Comparison of ENCODE assay signal across 8 cellular contexts in genomic region chr5:138573949-138574670, GRCh38. TPM values are rescaled to one million over a fixed set of nuclear protein-coding genes. Genes with fewer than 3 reads are reported as not detected.
DNase-seq lines count a peak whose midpoint lies in the region; ATAC-seq and TF ChIP-seq lines count a peak whose summit lies in the region.

No MANE protein-coding gene starts in this region.

- H4K20me1 ChIP-seq in OCI-LY3 (ENCODE audit: insufficient read depth, low read length) = no peaks in the 10 kb centered on the region

- H2AFZ ChIP-seq in OCI-LY3 (ENCODE audit: low read depth, low read length) = no peak overlapping the region

- peak overlapping the region; percentile 86 for H3K9ac ChIP-seq in OCI-LY3 (ENCODE audit: low read length)
- H3K9ac ChIP-seq in endodermal cell (ENCODE audit: extremely low read depth, low read length, poor library complexity, severe bottlenecking) = peak overlapping the region; percentile 99

- peaks cover 55% of the 10 kb centered on the region for H3K79me2 ChIP-seq in OCI-LY3 (ENCODE audit: low read length)

- H3K4me1 ChIP-seq in CD8-positive, alpha-beta T cell (ENCODE audit: insufficient read depth, low read length) = peaks cover 28% of the 10 kb centered on the region
- H3K4me1 ChIP-seq in OCI-LY3 (ENCODE audit: low read length) (peaks cover 27% of the 10 kb centered on the region), endodermal cell (ENCODE audit: control insufficient read depth, insufficient read depth, low read length) (no peaks in the 10 kb centered on the region), neutrophil (ENCODE audit: control insufficient read depth in 1 of 2, insufficient read depth in 1 of 2, low read depth in 1 of 2, low read length in 1 of 2) (peaks cover 13 to 16% of the 10 kb centered on the region in 2 experiments)

- H3K4me1 Mint-ChIP-seq in CD8-positive, alpha-beta T cell (ENCODE audit: low read depth) = peaks cover 50% of the 10 kb centered on the region
- peaks cover 8% of the 10 kb centered on the region for H3K4me1 Mint-ChIP-seq in endodermal cell

- H3K4me3 ChIP-seq in CD8-positive, alpha-beta T cell (ENCODE audit: low read depth, low read length) = peak overlapping the region; percentile 77
- H3K4me3 ChIP-seq in OCI-LY3 (ENCODE audit: low read length) (peak overlapping the region; percentile 98), endodermal cell (ENCODE audit: low read length) (peak overlapping the region; percentile 99), neutrophil (ENCODE audit: low read depth in 1 of 2, low read length in 1 of 2) (peak overlapping the region; percentile 73 to 98)

- no peaks in the 10 kb centered on the region for H3K9me3 Mint-ChIP-seq in CD8-positive, alpha-beta T cell
- H3K9me3 Mint-ChIP-seq in endodermal cell = peaks cover 6% of the 10 kb centered on the region

- H3K36me3 Mint-ChIP-seq in CD8-positive, alpha-beta T cell = peaks cover 55% of the 10 kb centered on the region
- peaks cover 49% of the 10 kb centered on the region for H3K36me3 Mint-ChIP-seq in endodermal cell (ENCODE audit: low read depth)

- H3K4me3 Mint-ChIP-seq in CD8-positive, alpha-beta T cell = peak overlapping the region; percentile 99
- peak overlapping the region; percentile 99 for H3K4me3 Mint-ChIP-seq in endodermal cell

- peak overlapping the region; percentile 100 for H3K27ac Mint-ChIP-seq in CD8-positive, alpha-beta T cell
- H3K27ac Mint-ChIP-seq in endodermal cell = peak overlapping the region; percentile 100

- no peaks in the 10 kb centered on the region for H3K27me3 Mint-ChIP-seq in CD8-positive, alpha-beta T cell (ENCODE audit: low read depth)
- H3K27me3 Mint-ChIP-seq in endodermal cell (ENCODE audit: insufficient read depth) = no peaks in the 10 kb centered on the region

- POLR2A ChIA-PET in CD8-positive, alpha-beta T cell (lab: Charles Lee) = interaction anchor here (0.6 to 3.0 kb wide), 4 partner anchors 26 to 720 kb away, joined by 3 to 45 read pairs (median 11); partner anchors contain the start of genes ETF1 and MATR3

- TF ChIP-seq CTCF in CD8-positive, alpha-beta T cell (IDR thresholded peaks at IDR 0.05) = no peak
- TF ChIP-seq CTCF in OCI-LY3 (IDR thresholded peaks at IDR 0.05; ENCODE audit: low read depth, low read length) = no peak
- TF ChIP-seq CTCF in endodermal cell (conservative IDR thresholded peaks at IDR 0.05) = no peak
- TF ChIP-seq CTCF in neutrophil (IDR thresholded peaks at IDR 0.05) = no peak

- CTCF ChIA-PET in CD8-positive, alpha-beta T cell (lab: Charles Lee) = interaction anchor here (0.8 to 1.9 kb wide), 3 partner anchors 8 to 124 kb away, joined by 3 to 8 read pairs (median 4); no protein-coding TSS in a partner anchor

- no peak for ATAC-seq in CD8-positive, alpha-beta T cell
- ATAC-seq in HG02852 (IDR thresholded peaks at IDR 0.05; ENCODE audit: unreplicated experiment) = no peak

- 46% methylated on average over 9 of the region's 9 CpGs; no CpG with 5 or more reads in 1 of the 2 experiments for WGBS in endodermal cell (ENCODE audit: insufficient coverage in 1 of 2, insufficient read length in 1 of 2), 2 experiments

- H3K9me3 ChIP-seq in CD8-positive, alpha-beta T cell (ENCODE audit: low read length) = no peaks in the 10 kb centered on the region
- H3K9me3 ChIP-seq in OCI-LY3 (ENCODE audit: insufficient read depth, low read length) = no peaks in the 10 kb centered on the region
- no peaks in the 10 kb centered on the region for H3K9me3 ChIP-seq in endodermal cell (ENCODE audit: control insufficient read depth, low read length)
- H3K9me3 ChIP-seq in neutrophil = no peaks in the 10 kb centered on the region

- no peak for DNase-seq in CD8-positive, alpha-beta T cell
- DNase-seq in endodermal cell (no peak), NCI-H2227 treated with DMSO at 0.1 percent for 48 hours (lab: John Stamatoyannopoulos, UW) (no peak), DMS 273 treated with DMSO at 0.1 percent for 48 hours (lab: John Stamatoyannopoulos, UW) (no peak), cerebellar nuclear complex (lab: John Stamatoyannopoulos, UW) (no peak)

- peak overlapping the region; percentile 99 for H3K4me2 ChIP-seq in OCI-LY3 (ENCODE audit: low read length)

- intact Hi-C loops in CD8-positive, alpha-beta T cell (cut with DNase I, micrococcal nuclease) = loop anchor here (2.0 to 10.0 kb wide), 4 partner anchors 181 to 831 kb away; partner anchors contain the start of genes CDC23 (in 1 of the 2), CTNNA1 (in 1 of the 2), KDM3B (in 1 of the 2) and SPATA24 (in 1 of the 2)

- no peaks in the 10 kb centered on the region for H3K27me3 ChIP-seq in CD8-positive, alpha-beta T cell (ENCODE audit: insufficient read depth, low read length)
- H3K27me3 ChIP-seq in OCI-LY3 (ENCODE audit: low read depth, low read length) (no peaks in the 10 kb centered on the region), endodermal cell (ENCODE audit: control insufficient read depth, insufficient read depth, low read length, poor library complexity, severe bottlenecking) (no peaks in the 10 kb centered on the region), neutrophil (no peaks in the 10 kb centered on the region)

- peaks cover 35% of the 10 kb centered on the region for H3K36me3 ChIP-seq in CD8-positive, alpha-beta T cell (ENCODE audit: insufficient read depth, low read length)
- H3K36me3 ChIP-seq in OCI-LY3 (replicated peaks; ENCODE audit: low read depth, low read length) (peaks cover 20% of the 10 kb centered on the region), endodermal cell (ENCODE audit: control insufficient read depth, insufficient read depth, low read length) (peaks cover 47% of the 10 kb centered on the region), neutrophil (peaks cover 22% of the 10 kb centered on the region)

- H3K27ac ChIP-seq in CD8-positive, alpha-beta T cell (ENCODE audit: low read depth, low read length) = peak overlapping the region; percentile 99
- H3K27ac ChIP-seq in OCI-LY3 (ENCODE audit: low read length) (peak overlapping the region; percentile 88), endodermal cell (ENCODE audit: low read depth, low read length) (peak overlapping the region; percentile 100), neutrophil (peak overlapping the region; percentile 94)

RNA-seq across cellular contexts. Expression of gene HSPA9, which starts 1.1 kb away (rescaled TPM):
- 100 to 1,000 TPM; 464 to 500 TPM for total RNA-seq in CD8-positive, alpha-beta T cell
- 100 to 1,000 TPM; 201 to 212 TPM for total RNA-seq in endodermal cell
- polyA plus RNA-seq in endodermal cell (2013, experiment 1 of 2) = 141 TPM
- polyA plus RNA-seq in endodermal cell (2013, experiment 2 of 2) = 120 TPM

RNA-seq across cellular contexts. Expression of gene ETF1, which starts 31.1 kb away (rescaled TPM):
- 100 to 1,000 TPM; 241 to 247 TPM for total RNA-seq in CD8-positive, alpha-beta T cell
- 100 to 1,000 TPM; 106 to 109 TPM for total RNA-seq in endodermal cell
- 87.7 TPM for polyA plus RNA-seq in endodermal cell (2013, experiment 1 of 2)
- 88.3 TPM for polyA plus RNA-seq in endodermal cell (2013, experiment 2 of 2)
